In genomic region chr5:32859211-32859641, GRCh38 we compare ENCODE assay signal across 17 cellular contexts.
DNase-seq lines count a peak whose midpoint lies in the region; ATAC-seq, FAIRE-seq and TF ChIP-seq lines count a peak whose summit lies in the region.
"Had no signal": no experiment of that assay in that cellular context is flagged by ENCODE, and none has a peak within 500 bp of the region (broad histone marks: within the 10 kb centered on the region; RNA-seq: fewer than 3 reads in every experiment).

No MANE protein-coding gene starts in this region.

- no peak for TF ChIP-seq POLR2A in A549 (IDR thresholded peaks at IDR 0.05; ENCODE audit: low read length)

- H3K36me3 Mint-ChIP-seq in HFFc6 (ENCODE audit: low read depth) (peaks cover 41% of the 10 kb centered on the region), astrocyte (ENCODE audit: low read depth, unreplicated experiment) (no peaks in the 10 kb centered on the region)

- H2AFZ ChIP-seq in astrocyte (ENCODE audit: low read depth, low read length): no peak overlapping the region

- no peaks in the 10 kb centered on the region for H3K79me2 ChIP-seq in astrocyte (ENCODE audit: insufficient read depth, low read length)

- peak; percentile 43 for FAIRE-seq in A549 (lab: Jason Lieb, UNC)
- peak; percentile 37 for FAIRE-seq in astrocyte (lab: Jason Lieb, UNC)
- FAIRE-seq: H1, K562 had no signal

- TF ChIP-seq RAD21 in A549 (conservative IDR thresholded peaks at IDR 0.05 in 1 of 2, IDR thresholded peaks at IDR 0.05 in 1 of 2): no peak

- H3K4me2 ChIP-seq in A549: no peak overlapping the region
- H3K4me2 ChIP-seq in astrocyte (ENCODE audit: low read length): no peak overlapping the region

- DNase-seq in A549 (ENCODE audit: low read depth in 1 of 2, low spot score in 1 of 2) (no peak), HFFc6 (peak; percentile 79), astrocyte (ENCODE audit: low read depth) (peak; percentile 70), fibroblast of peridontal ligament (ENCODE audit: extremely low read depth) (peak; percentile 31), SHP77 treated with DMSO at 0.1 percent for 48 hours (lab: John Stamatoyannopoulos, UW) (no peak), NCI-H2227 treated with DMSO at 0.1 percent for 48 hours (lab: John Stamatoyannopoulos, UW) (no peak), psoas muscle (no peak), RPMI8226 (no peak)
- DNase-seq: Calu3, GF-D8, NCI-H1048, NCI-H345, NCI-H526 treated with DMSO at 0.1 percent for 48 hours had no signal

- H4K20me1 ChIP-seq in astrocyte (ENCODE audit: insufficient read depth, low read length): no peaks in the 10 kb centered on the region

- peaks cover 12% of the 10 kb centered on the region for H3K27me3 Mint-ChIP-seq in HFFc6 (ENCODE audit: insufficient read depth)
- no peaks in the 10 kb centered on the region for H3K27me3 Mint-ChIP-seq in astrocyte (ENCODE audit: low read depth, unreplicated experiment)

- no peak for TF ChIP-seq EP300 in A549 (IDR thresholded peaks at IDR 0.05)

- CTCF ChIA-PET in A549 (lab: Yijun Ruan, JAX): no interaction called here

- peaks cover 31% of the 10 kb centered on the region for H3K9me3 Mint-ChIP-seq in HFFc6
- H3K9me3 Mint-ChIP-seq in astrocyte (ENCODE audit: unreplicated experiment): peaks cover 11% of the 10 kb centered on the region

- ATAC-seq in A549 (no peak), psoas muscle (no peak)
- ATAC-seq: K562 had no signal

- H3K27ac Mint-ChIP-seq in HFFc6: peak overlapping the region; percentile 56
- H3K27ac Mint-ChIP-seq in astrocyte (ENCODE audit: unreplicated experiment): no peak overlapping the region

- H3K4me1 Mint-ChIP-seq in HFFc6 (ENCODE audit: low read depth): peaks cover 20% of the 10 kb centered on the region
- no peaks in the 10 kb centered on the region for H3K4me1 Mint-ChIP-seq in astrocyte (ENCODE audit: low read depth, unreplicated experiment)

- H3K4me1 ChIP-seq in A549 (no peaks in the 10 kb centered on the region), astrocyte (ENCODE audit: insufficient read depth, low read length) (no peaks in the 10 kb centered on the region), psoas muscle (no peaks in the 10 kb centered on the region)

- intact Hi-C loops in psoas muscle (cut with DNase I): no loop called here

- no peak for TF ChIP-seq CTCF in A549 (IDR thresholded peaks at IDR 0.05)
- TF ChIP-seq CTCF in HFFc6 (IDR thresholded peaks at IDR 0.05): no peak
- no peak for TF ChIP-seq CTCF in astrocyte (IDR thresholded peaks at IDR 0.05; ENCODE audit: insufficient read depth, low read depth, low read length)
- TF ChIP-seq CTCF in psoas muscle (IDR thresholded peaks at IDR 0.05): no peak

- H3K9me3 ChIP-seq in A549: peaks cover 12% of the 10 kb centered on the region; the same call in 2 of the 3 replicates
- H3K9me3 ChIP-seq in astrocyte (ENCODE audit: insufficient read depth, low read depth, low read length): no peaks in the 10 kb centered on the region
- peaks cover 22% of the 10 kb centered on the region for H3K9me3 ChIP-seq in psoas muscle

- POLR2A ChIA-PET in A549 (lab: Yijun Ruan, JAX): no interaction called here

- no peak overlapping the region for H3K9ac ChIP-seq in astrocyte (ENCODE audit: low read length)

- no peaks in the 10 kb centered on the region for H3K27me3 ChIP-seq in astrocyte (ENCODE audit: insufficient read depth, low read length)
- H3K27me3 ChIP-seq in psoas muscle (ENCODE audit: insufficient read depth in 3 of 3, low read length in 2 of 3): no peaks in the 10 kb centered on the region

- H3K4me3 Mint-ChIP-seq in HFFc6 (no peak overlapping the region), astrocyte (ENCODE audit: unreplicated experiment) (no peak overlapping the region)

- H3K27ac ChIP-seq in A549 (no peak overlapping the region), astrocyte (ENCODE audit: low read depth, low read length) (no peak overlapping the region), psoas muscle (no peak overlapping the region)
- H3K27ac ChIP-seq: C4-2B, HL-60 had no signal

- no peak overlapping the region for H3K4me3 ChIP-seq in A549
- no peak overlapping the region for H3K4me3 ChIP-seq in astrocyte (ENCODE audit: insufficient read depth, low read depth, low read length)
- H3K4me3 ChIP-seq in psoas muscle: no peak overlapping the region
- H3K4me3 ChIP-seq: K562 had no signal

- no peaks in the 10 kb centered on the region for H3K36me3 ChIP-seq in astrocyte (ENCODE audit: insufficient read depth, low read length)
- H3K36me3 ChIP-seq in psoas muscle (ENCODE audit: insufficient read depth in 1 of 2, low read depth in 1 of 2): no peaks in the 10 kb centered on the region

TF ChIP-seq in A549, 52 proteins besides CTCF, POLR2A, EP300 and RAD21:
- TF ChIP-seq RCOR1 (IDR thresholded peaks at IDR 0.05; ENCODE audit: low read depth, low read length) (no peak), FOXS1 (CRISPR knock-in tag; IDR thresholded peaks at IDR 0.05) (no peak), ZNF302 (CRISPR knock-in tag; IDR thresholded peaks at IDR 0.05) (no peak), CEBPB (IDR thresholded peaks at IDR 0.05) (no peak), TFCP2L1 (CRISPR knock-in tag; IDR thresholded peaks at IDR 0.05) (no peak), ESRRA (IDR thresholded peaks at IDR 0.05; ENCODE audit: borderline replicate concordance, low read length) (no peak), RARB (CRISPR knock-in tag; IDR thresholded peaks at IDR 0.05) (no peak), KDM5A (IDR thresholded peaks at IDR 0.05) (no peak), RFX5 (IDR thresholded peaks at IDR 0.05) (no peak), MAX (IDR thresholded peaks at IDR 0.05) (no peak), CBX8 (IDR thresholded peaks at IDR 0.05) (no peak), JUNB (IDR thresholded peaks at IDR 0.05) (no peak), NPAS2 (CRISPR knock-in tag; IDR thresholded peaks at IDR 0.05; ENCODE audit: borderline replicate concordance) (no peak)
- TF ChIP-seq, protein P1, sequence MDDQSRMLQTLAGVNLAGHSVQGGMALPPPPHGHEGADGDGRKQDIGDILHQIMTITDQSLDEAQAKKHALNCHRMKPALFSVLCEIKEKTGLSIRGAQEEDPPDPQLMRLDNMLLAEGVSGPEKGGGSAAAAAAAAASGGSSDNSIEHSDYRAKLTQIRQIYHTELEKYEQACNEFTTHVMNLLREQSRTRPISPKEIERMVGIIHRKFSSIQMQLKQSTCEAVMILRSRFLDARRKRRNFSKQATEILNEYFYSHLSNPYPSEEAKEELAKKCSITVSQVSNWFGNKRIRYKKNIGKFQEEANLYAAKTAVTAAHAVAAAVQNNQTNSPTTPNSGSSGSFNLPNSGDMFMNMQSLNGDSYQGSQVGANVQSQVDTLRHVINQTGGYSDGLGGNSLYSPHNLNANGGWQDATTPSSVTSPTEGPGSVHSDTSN (IDR thresholded peaks at IDR 0.05): no peak

Comparison
In these comparisons a context has a peak if more than half of its experiments do, and no peak if none do; other contexts are left out.
1. DNase-seq: peak in HFFc6 (single experiment), astrocyte (single experiment) and fibroblast of peridontal ligament (single experiment); none in A549 (0 of 2), SHP77 treated with DMSO at 0.1 percent for 48 hours (single experiment), NCI-H2227 treated with DMSO at 0.1 percent for 48 hours (single experiment), psoas muscle (0 of 2) and RPMI8226 (single experiment).